1 cellular context compared by ENCODE assay signal in the genomic region with DNA sequence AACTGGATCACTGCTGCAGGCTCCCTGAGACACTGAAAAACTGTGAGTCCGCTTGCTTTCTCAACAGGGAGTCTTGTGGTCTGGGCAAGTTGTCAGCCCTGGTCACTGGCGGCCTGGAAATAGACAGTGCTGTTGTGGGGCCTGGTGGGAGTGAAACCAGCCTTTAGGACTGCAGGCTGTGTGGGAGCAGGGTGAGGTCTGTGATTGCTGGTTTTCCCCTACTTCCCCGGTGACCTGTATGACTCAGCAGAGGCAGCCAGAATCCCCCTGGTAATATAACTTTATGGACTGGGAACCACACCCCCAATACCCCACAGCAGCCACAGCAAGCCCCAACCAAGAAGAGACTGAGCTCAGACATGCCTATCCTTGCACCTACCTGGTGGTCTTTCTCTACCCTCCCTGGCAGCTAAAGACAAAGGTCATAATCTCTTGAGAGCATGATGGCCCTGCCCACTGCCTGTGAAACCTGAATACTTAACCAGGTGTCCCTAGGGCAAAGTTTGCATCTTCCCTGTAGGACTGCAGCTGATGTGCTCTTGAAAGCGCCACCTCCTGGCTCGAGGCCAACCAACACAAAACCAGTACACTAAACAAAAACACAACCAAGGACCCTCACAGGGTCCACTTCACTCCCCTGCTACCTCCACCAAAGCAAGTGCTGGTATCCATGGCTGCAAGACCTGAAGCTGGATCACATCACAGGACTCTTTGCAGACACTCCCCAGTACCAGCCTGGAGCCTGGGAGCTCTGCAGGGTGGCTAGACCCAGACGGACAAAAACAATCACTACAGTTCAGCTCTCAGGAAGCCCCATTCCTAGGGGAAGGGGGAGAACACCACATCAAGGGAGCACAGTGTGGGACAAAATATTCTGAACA.
TF ChIP-seq lines count a peak whose summit lies in the region.

No MANE protein-coding gene starts in this region.

TF ChIP-seq in GM12878, 131 proteins besides CTCF, POLR2A, EP300 and RAD21 (continued from another document and continues in another):
- TF ChIP-seq CEBPB (IDR thresholded peaks at IDR 0.05; ENCODE audit: borderline replicate concordance in 1 of 2, low read depth in 2 of 2, low read length in 2 of 2) (peak in 1 of 2 experiments; percentile 7; a peak in 1 of 4 replicates), PAX5 (IDR thresholded peaks at IDR 0.05; ENCODE audit: borderline replicate concordance, low read depth, low read length) (peak; percentile 87), STAT1 (conservative IDR thresholded peaks at IDR 0.05) (0 out of 2 replicates have a peak, but pooled peaks have one; percentile 44), HDGF (IDR thresholded peaks at IDR 0.05) (peak; percentile 82), ATF7 (IDR thresholded peaks at IDR 0.05; ENCODE audit: low read depth) (peak; percentile 82), CBX5 (IDR thresholded peaks at IDR 0.05; ENCODE audit: low read depth) (peak; percentile 93; the same call in 1 of the 2 replicates), SMAD1 (IDR thresholded peaks at IDR 0.05; ENCODE audit: low read depth, partially characterized antibody) (peak; percentile 93), ZSCAN29 (IDR thresholded peaks at IDR 0.05) (no peak; the same call in 1 of the 2 replicates), FOS (IDR thresholded peaks at IDR 0.05; ENCODE audit: borderline replicate concordance, extremely low read depth, insufficient read length) (no peak), KAT2A (conservative IDR thresholded peaks at IDR 0.05; ENCODE audit: control insufficient read depth, low read depth, low read length) (no peak), JUND (IDR thresholded peaks at IDR 0.05; ENCODE audit: low read depth, low read length) (peak; percentile 77; the same call in 1 of the 2 replicates), NBN (IDR thresholded peaks at IDR 0.05) (peak; percentile 94), BCL11A (IDR thresholded peaks at IDR 0.05; ENCODE audit: low read depth, low read length) (peak; percentile 81), SMARCA5 (IDR thresholded peaks at IDR 0.05) (peak; percentile 15), YBX1 (IDR thresholded peaks at IDR 0.05) (peak; percentile 66; the same call in 1 of the 2 replicates), YY1 (IDR thresholded peaks at IDR 0.05; ENCODE audit: low read depth, low read length) (peak; percentile 59; the same call in 1 of the 2 replicates), IKZF1 (conservative IDR thresholded peaks at IDR 0.05) (peak; percentile 97), CHD1 (IDR thresholded peaks at IDR 0.05; ENCODE audit: low read depth, low read length) (no peak), ZNF207 (IDR thresholded peaks at IDR 0.05; ENCODE audit: borderline replicate concordance) (no peak), HDAC2 (IDR thresholded peaks at IDR 0.05) (no peak), NFIC (IDR thresholded peaks at IDR 0.05; ENCODE audit: low read depth, low read length) (peak; percentile 84), ZNF217 (IDR thresholded peaks at IDR 0.05) (no peak; the same call in 1 of the 2 replicates), JUNB (IDR thresholded peaks at IDR 0.05) (peak; percentile 89), ZNF24 (IDR thresholded peaks at IDR 0.05) (peak; percentile 43), SMAD5 (IDR thresholded peaks at IDR 0.05; ENCODE audit: low read depth) (peak; percentile 27; the same call in 1 of the 2 replicates), MEF2A (IDR thresholded peaks at IDR 0.05; ENCODE audit: insufficient read depth, low read depth, low read length) (peak; percentile 74; the same call in 1 of the 2 replicates), CREB1 (IDR thresholded peaks at IDR 0.05; ENCODE audit: low read depth) (0 out of 2 replicates have a peak, but pooled peaks have one; percentile 21), NFXL1 (IDR thresholded peaks at IDR 0.05; ENCODE audit: borderline replicate concordance) (no peak), SP1 (IDR thresholded peaks at IDR 0.05; ENCODE audit: low read depth, low read length) (peak; percentile 60), EZH2 (IDR thresholded peaks at IDR 0.05; ENCODE audit: borderline replicate concordance, control insufficient read depth, low read depth, low read length) (no peak), ZBED1 (IDR thresholded peaks at IDR 0.05; ENCODE audit: borderline replicate concordance) (peak; percentile 71; the same call in 1 of the 2 replicates), MXI1 (IDR thresholded peaks at IDR 0.05; ENCODE audit: low read depth, low read length) (no peak), POU2F2 (IDR thresholded peaks at IDR 0.05; ENCODE audit: borderline replicate concordance, low read depth, low read length) (peak; percentile 81; the same call in 2 of the 3 replicates), ZNF622 (IDR thresholded peaks at IDR 0.05) (no peak), CREM (IDR thresholded peaks at IDR 0.05; ENCODE audit: low read depth) (peak; percentile 84), SUZ12 (IDR thresholded peaks at IDR 0.05; ENCODE audit: unreplicated experiment) (no peak), NRF1 (conservative IDR thresholded peaks at IDR 0.05; ENCODE audit: low read depth, low read length) (no peak), TBL1XR1 (IDR thresholded peaks at IDR 0.05; ENCODE audit: low read depth, low read length) (0 out of 2 replicates have a peak, but pooled peaks have one; percentile 46)
- TF ChIP-seq, protein P1, sequence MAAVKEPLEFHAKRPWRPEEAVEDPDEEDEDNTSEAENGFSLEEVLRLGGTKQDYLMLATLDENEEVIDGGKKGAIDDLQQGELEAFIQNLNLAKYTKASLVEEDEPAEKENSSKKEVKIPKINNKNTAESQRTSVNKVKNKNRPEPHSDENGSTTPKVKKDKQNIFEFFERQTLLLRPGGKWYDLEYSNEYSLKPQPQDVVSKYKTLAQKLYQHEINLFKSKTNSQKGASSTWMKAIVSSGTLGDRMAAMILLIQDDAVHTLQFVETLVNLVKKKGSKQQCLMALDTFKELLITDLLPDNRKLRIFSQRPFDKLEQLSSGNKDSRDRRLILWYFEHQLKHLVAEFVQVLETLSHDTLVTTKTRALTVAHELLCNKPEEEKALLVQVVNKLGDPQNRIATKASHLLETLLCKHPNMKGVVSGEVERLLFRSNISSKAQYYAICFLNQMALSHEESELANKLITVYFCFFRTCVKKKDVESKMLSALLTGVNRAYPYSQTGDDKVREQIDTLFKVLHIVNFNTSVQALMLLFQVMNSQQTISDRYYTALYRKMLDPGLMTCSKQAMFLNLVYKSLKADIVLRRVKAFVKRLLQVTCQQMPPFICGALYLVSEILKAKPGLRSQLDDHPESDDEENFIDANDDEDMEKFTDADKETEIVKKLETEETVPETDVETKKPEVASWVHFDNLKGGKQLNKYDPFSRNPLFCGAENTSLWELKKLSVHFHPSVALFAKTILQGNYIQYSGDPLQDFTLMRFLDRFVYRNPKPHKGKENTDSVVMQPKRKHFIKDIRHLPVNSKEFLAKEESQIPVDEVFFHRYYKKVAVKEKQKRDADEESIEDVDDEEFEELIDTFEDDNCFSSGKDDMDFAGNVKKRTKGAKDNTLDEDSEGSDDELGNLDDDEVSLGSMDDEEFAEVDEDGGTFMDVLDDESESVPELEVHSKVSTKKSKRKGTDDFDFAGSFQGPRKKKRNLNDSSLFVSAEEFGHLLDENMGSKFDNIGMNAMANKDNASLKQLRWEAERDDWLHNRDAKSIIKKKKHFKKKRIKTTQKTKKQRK (IDR thresholded peaks at IDR 0.05; ENCODE audit: low read depth, low read length) = no peak
- TF ChIP-seq, protein P2, sequence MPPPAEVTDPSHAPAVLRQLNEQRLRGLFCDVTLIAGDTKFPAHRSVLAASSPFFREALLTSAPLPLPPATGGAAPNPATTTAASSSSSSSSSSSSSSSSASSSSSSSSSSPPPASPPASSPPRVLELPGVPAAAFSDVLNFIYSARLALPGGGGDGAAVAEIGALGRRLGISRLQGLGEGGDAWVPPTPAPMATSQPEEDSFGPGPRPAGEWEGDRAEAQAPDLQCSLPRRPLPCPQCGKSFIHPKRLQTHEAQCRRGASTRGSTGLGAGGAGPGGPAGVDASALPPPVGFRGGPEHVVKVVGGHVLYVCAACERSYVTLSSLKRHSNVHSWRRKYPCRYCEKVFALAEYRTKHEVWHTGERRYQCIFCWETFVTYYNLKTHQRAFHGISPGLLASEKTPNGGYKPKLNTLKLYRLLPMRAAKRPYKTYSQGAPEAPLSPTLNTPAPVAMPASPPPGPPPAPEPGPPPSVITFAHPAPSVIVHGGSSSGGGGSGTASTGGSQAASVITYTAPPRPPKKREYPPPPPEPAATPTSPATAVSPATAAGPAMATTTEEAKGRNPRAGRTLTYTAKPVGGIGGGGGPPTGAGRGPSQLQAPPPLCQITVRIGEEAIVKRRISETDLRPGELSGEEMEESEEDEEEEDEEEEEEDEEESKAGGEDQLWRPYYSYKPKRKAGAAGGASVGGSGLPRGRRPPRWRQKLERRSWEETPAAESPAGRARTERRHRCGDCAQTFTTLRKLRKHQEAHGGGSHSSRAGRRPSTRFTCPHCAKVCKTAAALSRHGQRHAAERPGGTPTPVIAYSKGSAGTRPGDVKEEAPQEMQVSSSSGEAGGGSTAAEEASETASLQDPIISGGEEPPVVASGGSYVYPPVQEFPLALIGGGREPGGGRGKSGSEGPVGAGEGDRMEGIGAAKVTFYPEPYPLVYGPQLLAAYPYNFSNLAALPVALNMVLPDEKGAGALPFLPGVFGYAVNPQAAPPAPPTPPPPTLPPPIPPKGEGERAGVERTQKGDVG (CRISPR knock-in tag; IDR thresholded peaks at IDR 0.05) = no peak
- TF ChIP-seq, protein P3, sequence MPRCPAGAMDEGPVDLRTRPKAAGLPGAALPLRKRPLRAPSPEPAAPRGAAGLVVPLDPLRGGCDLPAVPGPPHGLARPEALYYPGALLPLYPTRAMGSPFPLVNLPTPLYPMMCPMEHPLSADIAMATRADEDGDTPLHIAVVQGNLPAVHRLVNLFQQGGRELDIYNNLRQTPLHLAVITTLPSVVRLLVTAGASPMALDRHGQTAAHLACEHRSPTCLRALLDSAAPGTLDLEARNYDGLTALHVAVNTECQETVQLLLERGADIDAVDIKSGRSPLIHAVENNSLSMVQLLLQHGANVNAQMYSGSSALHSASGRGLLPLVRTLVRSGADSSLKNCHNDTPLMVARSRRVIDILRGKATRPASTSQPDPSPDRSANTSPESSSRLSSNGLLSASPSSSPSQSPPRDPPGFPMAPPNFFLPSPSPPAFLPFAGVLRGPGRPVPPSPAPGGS (IDR thresholded peaks at IDR 0.05; ENCODE audit: borderline replicate concordance, insufficient read depth, low read depth, low read length, poor library complexity, severe bottlenecking) = peak; percentile 94
- TF ChIP-seq, protein P4, sequence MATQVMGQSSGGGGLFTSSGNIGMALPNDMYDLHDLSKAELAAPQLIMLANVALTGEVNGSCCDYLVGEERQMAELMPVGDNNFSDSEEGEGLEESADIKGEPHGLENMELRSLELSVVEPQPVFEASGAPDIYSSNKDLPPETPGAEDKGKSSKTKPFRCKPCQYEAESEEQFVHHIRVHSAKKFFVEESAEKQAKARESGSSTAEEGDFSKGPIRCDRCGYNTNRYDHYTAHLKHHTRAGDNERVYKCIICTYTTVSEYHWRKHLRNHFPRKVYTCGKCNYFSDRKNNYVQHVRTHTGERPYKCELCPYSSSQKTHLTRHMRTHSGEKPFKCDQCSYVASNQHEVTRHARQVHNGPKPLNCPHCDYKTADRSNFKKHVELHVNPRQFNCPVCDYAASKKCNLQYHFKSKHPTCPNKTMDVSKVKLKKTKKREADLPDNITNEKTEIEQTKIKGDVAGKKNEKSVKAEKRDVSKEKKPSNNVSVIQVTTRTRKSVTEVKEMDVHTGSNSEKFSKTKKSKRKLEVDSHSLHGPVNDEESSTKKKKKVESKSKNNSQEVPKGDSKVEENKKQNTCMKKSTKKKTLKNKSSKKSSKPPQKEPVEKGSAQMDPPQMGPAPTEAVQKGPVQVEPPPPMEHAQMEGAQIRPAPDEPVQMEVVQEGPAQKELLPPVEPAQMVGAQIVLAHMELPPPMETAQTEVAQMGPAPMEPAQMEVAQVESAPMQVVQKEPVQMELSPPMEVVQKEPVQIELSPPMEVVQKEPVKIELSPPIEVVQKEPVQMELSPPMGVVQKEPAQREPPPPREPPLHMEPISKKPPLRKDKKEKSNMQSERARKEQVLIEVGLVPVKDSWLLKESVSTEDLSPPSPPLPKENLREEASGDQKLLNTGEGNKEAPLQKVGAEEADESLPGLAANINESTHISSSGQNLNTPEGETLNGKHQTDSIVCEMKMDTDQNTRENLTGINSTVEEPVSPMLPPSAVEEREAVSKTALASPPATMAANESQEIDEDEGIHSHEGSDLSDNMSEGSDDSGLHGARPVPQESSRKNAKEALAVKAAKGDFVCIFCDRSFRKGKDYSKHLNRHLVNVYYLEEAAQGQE (IDR thresholded peaks at IDR 0.05; ENCODE audit: low read depth, low read length) = no peak
- TF ChIP-seq, protein P5, sequence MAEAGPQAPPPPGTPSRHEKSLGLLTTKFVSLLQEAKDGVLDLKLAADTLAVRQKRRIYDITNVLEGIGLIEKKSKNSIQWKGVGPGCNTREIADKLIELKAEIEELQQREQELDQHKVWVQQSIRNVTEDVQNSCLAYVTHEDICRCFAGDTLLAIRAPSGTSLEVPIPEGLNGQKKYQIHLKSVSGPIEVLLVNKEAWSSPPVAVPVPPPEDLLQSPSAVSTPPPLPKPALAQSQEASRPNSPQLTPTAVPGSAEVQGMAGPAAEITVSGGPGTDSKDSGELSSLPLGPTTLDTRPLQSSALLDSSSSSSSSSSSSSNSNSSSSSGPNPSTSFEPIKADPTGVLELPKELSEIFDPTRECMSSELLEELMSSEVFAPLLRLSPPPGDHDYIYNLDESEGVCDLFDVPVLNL (IDR thresholded peaks at IDR 0.05; ENCODE audit: low read depth, low read length) = 0 out of 2 replicates have a peak, but pooled peaks have one; percentile 7
- TF ChIP-seq, protein P6, sequence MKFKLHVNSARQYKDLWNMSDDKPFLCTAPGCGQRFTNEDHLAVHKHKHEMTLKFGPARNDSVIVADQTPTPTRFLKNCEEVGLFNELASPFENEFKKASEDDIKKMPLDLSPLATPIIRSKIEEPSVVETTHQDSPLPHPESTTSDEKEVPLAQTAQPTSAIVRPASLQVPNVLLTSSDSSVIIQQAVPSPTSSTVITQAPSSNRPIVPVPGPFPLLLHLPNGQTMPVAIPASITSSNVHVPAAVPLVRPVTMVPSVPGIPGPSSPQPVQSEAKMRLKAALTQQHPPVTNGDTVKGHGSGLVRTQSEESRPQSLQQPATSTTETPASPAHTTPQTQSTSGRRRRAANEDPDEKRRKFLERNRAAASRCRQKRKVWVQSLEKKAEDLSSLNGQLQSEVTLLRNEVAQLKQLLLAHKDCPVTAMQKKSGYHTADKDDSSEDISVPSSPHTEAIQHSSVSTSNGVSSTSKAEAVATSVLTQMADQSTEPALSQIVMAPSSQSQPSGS (IDR thresholded peaks at IDR 0.05; ENCODE audit: low read length) = peak; percentile 89
- TF ChIP-seq, protein P7, sequence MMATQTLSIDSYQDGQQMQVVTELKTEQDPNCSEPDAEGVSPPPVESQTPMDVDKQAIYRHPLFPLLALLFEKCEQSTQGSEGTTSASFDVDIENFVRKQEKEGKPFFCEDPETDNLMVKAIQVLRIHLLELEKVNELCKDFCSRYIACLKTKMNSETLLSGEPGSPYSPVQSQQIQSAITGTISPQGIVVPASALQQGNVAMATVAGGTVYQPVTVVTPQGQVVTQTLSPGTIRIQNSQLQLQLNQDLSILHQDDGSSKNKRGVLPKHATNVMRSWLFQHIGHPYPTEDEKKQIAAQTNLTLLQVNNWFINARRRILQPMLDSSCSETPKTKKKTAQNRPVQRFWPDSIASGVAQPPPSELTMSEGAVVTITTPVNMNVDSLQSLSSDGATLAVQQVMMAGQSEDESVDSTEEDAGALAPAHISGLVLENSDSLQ (IDR thresholded peaks at IDR 0.05) = peak; percentile 20; the same call in 1 of the 2 replicates
